ENCODE assay signal across 8 cellular contexts in the genomic region with DNA sequence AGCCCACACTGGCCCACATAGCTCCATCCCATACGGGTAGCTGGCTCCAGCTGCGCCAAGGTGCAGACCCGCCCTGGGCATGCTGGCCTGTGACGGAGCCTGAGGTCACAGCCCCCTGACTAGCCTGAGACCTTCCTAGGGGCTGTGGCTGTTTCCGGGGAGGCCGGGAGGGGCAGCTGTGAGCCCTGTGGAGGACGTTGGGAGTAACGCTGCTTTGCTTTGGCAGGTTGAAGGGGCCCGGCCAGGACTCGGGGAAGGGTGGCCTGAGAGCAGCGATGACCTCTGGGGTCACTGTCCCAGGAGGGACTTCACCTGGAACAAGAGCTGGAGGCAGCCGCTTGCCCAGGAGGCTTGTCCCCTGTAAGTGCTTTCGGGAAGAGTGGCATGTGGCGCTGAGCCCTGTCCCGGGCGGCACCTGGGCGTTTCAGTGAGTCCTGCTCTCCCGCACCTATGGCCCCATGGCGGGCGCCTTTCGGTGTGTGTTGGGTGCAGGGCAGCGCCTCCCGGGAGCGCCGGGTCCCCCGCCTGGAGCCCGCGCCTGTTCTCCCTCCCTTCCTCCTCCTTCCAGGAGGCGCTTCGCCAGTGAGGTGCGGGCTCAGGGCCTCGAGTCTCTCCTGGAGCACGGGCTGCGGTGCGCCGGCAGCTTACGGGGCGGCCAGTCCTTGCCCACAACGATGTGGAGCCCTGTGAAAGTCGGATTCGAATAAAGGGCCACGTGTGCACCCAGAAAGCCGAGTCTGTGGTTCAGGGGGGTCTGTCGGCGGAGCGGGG. TPM values are rescaled to one million over a fixed set of nuclear protein-coding genes. Genes with fewer than 3 reads are reported as not detected.
DNase-seq lines count a peak whose midpoint lies in the region; ATAC-seq and TF ChIP-seq lines count a peak whose summit lies in the region.

No MANE protein-coding gene starts in this region.

- DNase-seq in DND-41 = no peak
- DNase-seq in epithelial cell of prostate (ENCODE audit: low read depth, low spot score) = no peak
- DNase-seq in trophoblast cell = peak; percentile 75 to 81
- no peak for DNase-seq in effector CD8-positive, alpha-beta T cell (lab: John Stamatoyannopoulos, UW)

- TF ChIP-seq CTCF in DND-41 (IDR thresholded peaks at IDR 0.05; ENCODE audit: borderline replicate concordance, extremely low read depth, low read length, poor library complexity, severe bottlenecking) = no peak
- no peak for TF ChIP-seq CTCF in OCI-LY3 (IDR thresholded peaks at IDR 0.05; ENCODE audit: low read depth, low read length)

- no peak overlapping the region for H3K14ac ChIP-seq in trophoblast cell (ENCODE audit: low read length)

- no peak overlapping the region for H2AFZ ChIP-seq in DND-41 (ENCODE audit: low read depth, low read length)
- H2AFZ ChIP-seq in OCI-LY3 (ENCODE audit: low read depth, low read length) = no peak overlapping the region
- H2AFZ ChIP-seq in trophoblast cell (ENCODE audit: insufficient read depth, low read length, poor library complexity) = no peak overlapping the region

- no CpG with 5 or more reads among the region's 46 CpGs for WGBS in trophoblast cell (ENCODE audit: extremely low coverage, insufficient coverage, insufficient read length)

- H3K23ac ChIP-seq in trophoblast cell (ENCODE audit: low read length) = no peak overlapping the region

- H2BK5ac ChIP-seq in trophoblast cell (ENCODE audit: low read depth, low read length, poor library complexity) = no peak overlapping the region

- H3K4me1 ChIP-seq in DND-41 (ENCODE audit: insufficient read depth, low read length) (peaks cover 71% of the 10 kb centered on the region), OCI-LY3 (ENCODE audit: low read length) (peaks cover 27% of the 10 kb centered on the region), trophoblast cell (ENCODE audit: control insufficient read depth in 1 of 2, insufficient read depth in 2 of 2, low read length in 2 of 2) (peaks cover 23 to 26% of the 10 kb centered on the region in 2 experiments)

- H3K79me1 ChIP-seq in trophoblast cell (ENCODE audit: low read length) = peaks cover 20% of the 10 kb centered on the region

- H3K27me3 ChIP-seq in DND-41 (ENCODE audit: insufficient read depth, low read length, poor library complexity) = no peaks in the 10 kb centered on the region
- no peaks in the 10 kb centered on the region for H3K27me3 ChIP-seq in OCI-LY3 (ENCODE audit: low read depth, low read length)
- no peaks in the 10 kb centered on the region for H3K27me3 ChIP-seq in trophoblast cell (ENCODE audit: insufficient read depth, low read length)

- ATAC-seq in DND-41 (ENCODE audit: insufficient read depth, low read depth) (no peak), HG02938 (IDR thresholded peaks at IDR 0.05; ENCODE audit: unreplicated experiment) (no peak), HG02642 (IDR thresholded peaks at IDR 0.05; ENCODE audit: poor library complexity, unreplicated experiment) (no peak), HG02678 (IDR thresholded peaks at IDR 0.05; ENCODE audit: unreplicated experiment) (no peak)

- peak overlapping the region; percentile 16 for H4K8ac ChIP-seq in trophoblast cell (ENCODE audit: low read depth, low read length)

- H2AK5ac ChIP-seq in trophoblast cell (ENCODE audit: low read length) = no peak overlapping the region

- H3K4me2 ChIP-seq in DND-41 (ENCODE audit: insufficient read depth, low read length) (peak overlapping the region; percentile 83), OCI-LY3 (ENCODE audit: low read length) (peak overlapping the region; percentile 63), trophoblast cell (ENCODE audit: low read length) (peak overlapping the region; percentile 85)

- H2BK120ac ChIP-seq in trophoblast cell (ENCODE audit: insufficient read depth, low read length, poor library complexity) = no peak overlapping the region

- H4K20me1 ChIP-seq in DND-41 (ENCODE audit: insufficient read depth, low read length) = peaks cover 75% of the 10 kb centered on the region
- H4K20me1 ChIP-seq in OCI-LY3 (ENCODE audit: insufficient read depth, low read length) = peaks cover 16% of the 10 kb centered on the region

- H3K36me3 ChIP-seq in DND-41 (ENCODE audit: insufficient read depth, low read length) (peaks cover 83% of the 10 kb centered on the region), OCI-LY3 (replicated peaks; ENCODE audit: low read depth, low read length) (peaks cover 58% of the 10 kb centered on the region), trophoblast cell (ENCODE audit: control insufficient read depth in 1 of 2, insufficient read depth in 2 of 2, low read length in 2 of 2) (peaks cover 49 to 51% of the 10 kb centered on the region in 2 experiments)

- H3K79me2 ChIP-seq in DND-41 (ENCODE audit: insufficient read depth, low read length) (peaks cover 76% of the 10 kb centered on the region), OCI-LY3 (ENCODE audit: low read length) (peaks cover 68% of the 10 kb centered on the region), trophoblast cell (ENCODE audit: control insufficient read depth, insufficient read depth, low read length, poor library complexity) (peaks cover 22% of the 10 kb centered on the region)

- no peak overlapping the region for H2BK12ac ChIP-seq in trophoblast cell (ENCODE audit: low read length)

- peak overlapping the region; percentile 23 for H3K4ac ChIP-seq in trophoblast cell (ENCODE audit: low read depth, low read length)

- H3K27ac ChIP-seq in DND-41 (ENCODE audit: low read length) (no peak overlapping the region), OCI-LY3 (ENCODE audit: low read length) (0 out of 2 replicates have a peak overlapping the region, but pooled peaks have one; percentile 91), epithelial cell of prostate (peak overlapping the region; percentile 92), trophoblast cell (ENCODE audit: low read depth, low read length) (peak overlapping the region; percentile 88)

- no peaks in the 10 kb centered on the region for H3K9me3 ChIP-seq in DND-41 (ENCODE audit: insufficient read depth, low read length, severe bottlenecking)
- no peaks in the 10 kb centered on the region for H3K9me3 ChIP-seq in OCI-LY3 (ENCODE audit: insufficient read depth, low read length)
- no peaks in the 10 kb centered on the region for H3K9me3 ChIP-seq in trophoblast cell (ENCODE audit: insufficient read depth, low read depth, low read length)

- peak overlapping the region; percentile 92 for H4K12ac ChIP-seq in trophoblast cell (ENCODE audit: low read depth, low read length)

- H3K18ac ChIP-seq in trophoblast cell (ENCODE audit: low read length) = no peak overlapping the region

- H3K9ac ChIP-seq in DND-41 (ENCODE audit: low read depth, low read length) (peak overlapping the region; percentile 99), OCI-LY3 (ENCODE audit: low read length) (no peak overlapping the region), trophoblast cell (ENCODE audit: low read length) (no peak overlapping the region)

- H4K91ac ChIP-seq in trophoblast cell (ENCODE audit: low read depth, low read length) = peak overlapping the region; percentile 90

- H3K4me3 ChIP-seq in DND-41 (ENCODE audit: low read depth in 1 of 2, low read length in 2 of 2) (peak overlapping the region in 1 of 2 experiments; percentile 73; a peak in 3 of 4 replicates), OCI-LY3 (ENCODE audit: low read length) (peak overlapping the region; percentile 82; the same call in 1 of the 2 replicates), trophoblast cell (ENCODE audit: low read depth, low read length) (no peak overlapping the region)

RNA-seq across cellular contexts. Expression of a gene that starts 1.1 kb away (rescaled TPM):
- 58.5 and 63.2 TPM in 2 replicates for polyA plus RNA-seq in trophoblast cell (2013)

RNA-seq across cellular contexts. Expression of a gene that starts 5.1 kb away (rescaled TPM):
- polyA plus RNA-seq in trophoblast cell (2013) = 116 and 120 TPM in 2 replicates

RNA-seq across cellular contexts. Expression of a gene that starts 11.4 kb away (rescaled TPM):
- polyA plus RNA-seq in trophoblast cell (2013) = 7.2 and 7.3 TPM in 2 replicates

RNA-seq across cellular contexts. Expression of a gene that starts 25.9 kb away (rescaled TPM):
- 159 and 165 TPM in 2 replicates for polyA plus RNA-seq in trophoblast cell (2013)

RNA-seq across cellular contexts. Expression of a gene that starts 32.7 kb away (rescaled TPM):
- 106 and 107 TPM in 2 replicates for polyA plus RNA-seq in trophoblast cell (2013)

Comparison
In these comparisons a context has a peak if more than half of its experiments do, and no peak if none do; other contexts are left out.
1. DNase-seq: peak in trophoblast cell (2 of 2); none in DND-41 (single experiment), epithelial cell of prostate (single experiment) and effector CD8-positive, alpha-beta T cell (single experiment).
2. Peak in every context shown above with its lines, with median percentiles within 50 percentile points of each other: H3K4me2 ChIP-seq.